ENCODE assay signal across 17 cellular contexts in the genomic region with DNA sequence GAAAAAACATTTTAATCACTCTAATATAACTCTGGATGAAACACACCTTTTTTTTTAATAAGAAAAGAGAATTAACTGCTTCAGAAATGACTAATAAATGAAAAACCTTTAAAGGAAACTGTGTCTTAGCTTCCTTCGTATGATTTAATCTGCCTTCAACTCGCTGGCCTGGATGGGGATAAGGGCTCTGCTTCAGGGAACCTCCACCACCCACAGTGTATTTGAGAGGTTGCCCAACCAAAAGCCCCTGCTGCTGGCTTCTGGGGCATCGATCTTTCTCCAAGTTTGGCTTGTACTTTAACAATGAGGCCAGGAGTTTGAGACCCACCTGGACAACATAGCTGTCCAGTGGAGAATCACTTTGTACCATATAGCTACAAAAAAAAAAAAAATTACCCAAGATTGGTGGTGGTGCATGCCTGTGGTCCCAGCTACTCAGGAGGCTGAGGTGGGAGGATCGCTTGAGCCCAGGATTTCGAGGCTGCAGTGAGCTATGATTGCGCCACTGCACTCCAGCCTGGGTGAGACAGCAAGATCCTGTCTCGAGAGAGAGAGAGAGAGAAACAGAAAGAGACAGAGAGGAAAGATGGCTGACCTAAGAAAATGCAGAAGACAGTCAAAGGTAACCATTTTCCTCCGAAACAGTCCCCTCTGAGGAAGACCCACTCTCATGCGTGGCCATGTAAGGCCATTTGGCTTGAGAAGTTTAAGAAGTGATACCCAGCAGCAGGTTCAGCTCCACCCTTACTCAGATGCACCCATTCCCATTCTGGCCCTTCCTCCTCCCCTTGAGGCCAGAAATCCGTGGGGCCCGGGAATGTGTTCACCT. TPM values are rescaled to one million over a fixed set of nuclear protein-coding genes. Genes with fewer than 3 reads are reported as not detected.
DNase-seq lines count a peak whose midpoint lies in the region; ATAC-seq, FAIRE-seq and TF ChIP-seq lines count a peak whose summit lies in the region.
"Had no signal": no experiment of that assay in that cellular context is flagged by ENCODE, and none has a peak within 500 bp of the region (broad histone marks: within the 10 kb centered on the region; RNA-seq: fewer than 3 reads in every experiment).

No MANE protein-coding gene starts in this region.

- no peak overlapping the region for H3K4me2 ChIP-seq in GM12878 (ENCODE audit: control insufficient read depth, insufficient read depth)

- H4K20me1 ChIP-seq in GM12878 (ENCODE audit: control insufficient read depth, insufficient read depth): no peaks in the 10 kb centered on the region

- H3K9ac ChIP-seq in GM12878 (ENCODE audit: control insufficient read depth, insufficient read depth, low read length): no peak overlapping the region

- H3K79me2 ChIP-seq in GM12878 (ENCODE audit: control insufficient read depth, insufficient read depth, low read length): no peaks in the 10 kb centered on the region

- CTCF ChIA-PET in GM12878 (lab: Yijun Ruan, JAX): interaction anchor here (0.6 to 5.1 kb wide), 15 partner anchors 9 to 1521 kb away, joined by 3 to 58 read pairs (median 4); a partner anchor contains a TSS

- BruUV-seq in GM12878 (replicated peaks; lab: Mats Ljungman, UMichigan): no TSS peak

- H3K4me1 ChIP-seq in GM12878 (ENCODE audit: control insufficient read depth, insufficient read depth, low read length): no peaks in the 10 kb centered on the region
- H3K4me1 ChIP-seq in mucosa of descending colon (ENCODE audit: low read depth): no peaks in the 10 kb centered on the region
- H3K4me1 ChIP-seq in vagina: no peaks in the 10 kb centered on the region
- H3K4me1 ChIP-seq in HAP-1: no peaks in the 10 kb centered on the region
- H3K4me1 ChIP-seq: Caco-2 had no signal

- DNase-seq in MV-4-11 (lab: John Stamatoyannopoulos, UW) (peak; percentile 22), GM12878 (ENCODE audit: low read depth, low spot score) (no peak), mucosa of descending colon (peak in 2 of 3 donors; percentile 3), vagina (ENCODE audit: extremely low spot score in 2 of 2) (no peak), HPDE6-E6E7 (ENCODE audit: extremely low spot score) (no peak), HAP-1 (ENCODE audit: low spot score in 2 of 2) (no peak)
- DNase-seq: Caco-2; CD4-positive, CD25-positive, alpha-beta regulatory T cell; HCEC 1CT; NCI-H1048; NCI-H2081 treated with DMSO at 0.1 percent for 48 hours; NCI-H510A treated with DMSO at 0.1 percent for 48 hours; NCI-H82 had no signal

- no peak for TF ChIP-seq EP300 in GM12878 (IDR thresholded peaks at IDR 0.05; ENCODE audit: borderline replicate concordance in 1 of 2, control insufficient read depth in 1 of 2, low read depth in 2 of 2, low read length in 2 of 2)

- POLR2A ChIA-PET in GM12878 (lab: Charles Lee): interaction anchor here (0.6 to 0.7 kb wide), 2 partner anchors 106 to 121 kb away, joined by 3 to 7 read pairs; no protein-coding TSS in a partner anchor

- TF ChIP-seq CTCF in GM12878 (IDR thresholded peaks at IDR 0.05 in 2 of 3, conservative IDR thresholded peaks at IDR 0.05 in 1 of 3; ENCODE audit: control insufficient read depth in 2 of 3, extremely low read depth in 1 of 3, insufficient read depth in 1 of 3, low read depth in 3 of 3, low read length in 3 of 3) (no peak), mucosa of descending colon (IDR thresholded peaks at IDR 0.05) (no peak), vagina (IDR thresholded peaks at IDR 0.05) (no peak)

- H3K27me3 ChIP-seq in GM12878 (replicated peaks in 1 of 2; ENCODE audit: control insufficient read depth in 2 of 2, insufficient read depth in 2 of 2, low read length in 1 of 2) (no peaks in the 10 kb centered on the region), vagina (no peaks in the 10 kb centered on the region), HAP-1 (ENCODE audit: low read depth) (no peaks in the 10 kb centered on the region)

- no peaks in the 10 kb centered on the region for H3K9me3 ChIP-seq in GM12878 (replicated peaks; ENCODE audit: control insufficient read depth, insufficient read depth, low read length)
- no peaks in the 10 kb centered on the region for H3K9me3 ChIP-seq in mucosa of descending colon
- H3K9me3 ChIP-seq in vagina: no peaks in the 10 kb centered on the region
- no peaks in the 10 kb centered on the region for H3K9me3 ChIP-seq in HAP-1
- H3K9me3 ChIP-seq: Caco-2 had no signal

- ATAC-seq in GM12878: no peak
- ATAC-seq in mucosa of descending colon: no peak
- ATAC-seq in GM21360 (IDR thresholded peaks at IDR 0.05; ENCODE audit: unreplicated experiment): no peak
- ATAC-seq: Panc1 had no signal

- RAD21 ChIA-PET in GM12878 (lab: Charles Lee; ENCODE audit: unreplicated experiment): interaction anchor here (0.6 to 4.0 kb wide), 5 partner anchors 108 to 331 kb away, joined by 4 to 20 read pairs (median 9); no protein-coding TSS in a partner anchor

- in situ Hi-C loops in GM12878 (cut with MboI) (no loop called here), HAP-1 (cut with MboI; ENCODE audit: low sequenced_read_pairs) (no loop called here)

- no peak for TF ChIP-seq RAD21 in GM12878 (IDR thresholded peaks at IDR 0.05; ENCODE audit: insufficient read depth, low read depth, low read length)

- no peaks in the 10 kb centered on the region; a peak in 1 of 4 replicates for H3K36me3 ChIP-seq in GM12878 (ENCODE audit: control insufficient read depth in 2 of 2, insufficient read depth in 2 of 2, low read length in 1 of 2)
- no peaks in the 10 kb centered on the region for H3K36me3 ChIP-seq in mucosa of descending colon (ENCODE audit: low read depth)
- H3K36me3 ChIP-seq in vagina: no peaks in the 10 kb centered on the region
- no peaks in the 10 kb centered on the region for H3K36me3 ChIP-seq in HAP-1 (replicated peaks)

- no peak overlapping the region for H2AFZ ChIP-seq in GM12878 (ENCODE audit: control insufficient read depth, low read depth, low read length)

- TF ChIP-seq POLR2A in GM12878 (IDR thresholded peaks at IDR 0.05; ENCODE audit: low read depth, low read length) (no peak), vagina (IDR thresholded peaks at IDR 0.05) (no peak)

- H3K4me3 ChIP-seq in GM12878: no peak overlapping the region
- H3K4me3 ChIP-seq in mucosa of descending colon: no peak overlapping the region
- no peak overlapping the region for H3K4me3 ChIP-seq in vagina
- H3K4me3 ChIP-seq in HAP-1: no peak overlapping the region

- SMC1A ChIA-PET in GM12878 (lab: Charles Lee; ENCODE audit: uncharacterized antibody, unreplicated experiment): interaction anchor here (0.6 to 2.5 kb wide), 13 partner anchors 24 to 331 kb away, joined by 3 to 12 read pairs (median 3); no protein-coding TSS in a partner anchor

- 59% methylated on average over 11 of the region's 11 CpGs for WGBS in GM12878 (ENCODE audit: insufficient coverage, insufficient replicate concordance, low lambda C conversion rate, missing lambda C conversion rate)

- H3K27ac ChIP-seq in GM12878 (ENCODE audit: control insufficient read depth, insufficient read depth) (no peak overlapping the region), vagina (peak overlapping the region; percentile 33)

- intact Hi-C loops in GM12878 (cut with micrococcal nuclease; ENCODE audit: unreplicated experiment): loop anchor here (5.0 to 10.0 kb wide), 2 partner anchors 55 to 112 kb away; no protein-coding TSS in a partner anchor
- intact Hi-C loops in mucosa of descending colon (cut with DNase I, micrococcal nuclease): loop anchor here in 1 of 2 donors (10.0 kb wide), 1 partner anchor 115 kb away; no protein-coding TSS in a partner anchor
- intact Hi-C loops in vagina (cut with DNase I): no loop called here

- FAIRE-seq in GM12878 (lab: Jason Lieb, UNC): no peak
- FAIRE-seq: GM19239 had no signal

TF ChIP-seq in GM12878, 131 proteins besides CTCF, POLR2A, EP300 and RAD21 (continues in another document):
- no peak for TF ChIP-seq TARDBP (IDR thresholded peaks at IDR 0.05; ENCODE audit: borderline replicate concordance)
- no peak for TF ChIP-seq RBBP5 (conservative IDR thresholded peaks at IDR 0.05)

RNA-seq across cellular contexts. Expression of a gene that starts 13.6 kb away (rescaled TPM):
- 38.9 and 47.2 TPM in 2 replicates for total RNA-seq in GM12878 (2013; cell fraction: nucleolus; rRNA removed)
- 41.0 and 42.6 TPM in 2 replicates for total RNA-seq in GM12878 (2014; rRNA removed)
- 21.9 and 24.5 TPM in 2 replicates for total RNA-seq in GM12878 (2014; rRNA removed; fragmentation: Illumina TruSeq; extraction: Trizol)
- total RNA-seq in GM12878 (2021): 55.8 and 59.4 TPM in 2 replicates
- 18.7 TPM for polyA plus RNA-seq in GM12878 (2011; ENCODE audit: low read depth)
- polyA plus RNA-seq in GM12878 (2011; rRNA removed): 17.6 and 46.1 TPM in 2 replicates
- 80.0 and 80.6 TPM in 2 replicates for polyA plus RNA-seq in GM12878 (2011; cell fraction: cytosol; rRNA removed)
- 95.4 and 153 TPM in 2 replicates for polyA plus RNA-seq in GM12878 (2011; cell fraction: nucleus; rRNA removed)
- polyA plus RNA-seq in GM12878 (2012): 39.3 and 42.2 TPM in 2 replicates
- polyA plus RNA-seq in GM12878 (2014; fragmentation: Illumina TruSeq; extraction: Trizol): 10.5 and 33.0 TPM in 2 replicates
- polyA plus RNA-seq in GM12878 (2014; fragmentation: Nextera tagmentation; extraction: Ambion mirVana): under 1 TPM; 0.71 to 0.77 TPM
- 40.6 and 45.4 TPM in 2 replicates for polyA plus RNA-seq in GM12878 (2014; rRNA removed)
- polyA plus RNA-seq in GM12878 (2016; fragmentation: Nextera tagmentation; extraction: Ambion mirVana): 10 to 100 TPM; 15.0 to 18.1 TPM
- polyA minus RNA-seq in GM12878 (2011; rRNA and poly(A)+ RNA removed): 49.7 and 84.6 TPM in 2 replicates
- polyA minus RNA-seq in GM12878 (2011; cell fraction: cytosol; rRNA and poly(A)+ RNA removed): 24.6 and 30.9 TPM in 2 replicates
- polyA minus RNA-seq in GM12878 (2011; cell fraction: nucleus; rRNA and poly(A)+ RNA removed): 15.8 and 30.3 TPM in 2 replicates
- total RNA-seq in mucosa of descending colon: 10 to 100 TPM; 12.0 to 15.6 (median 12.1) TPM
- 28.2 TPM for total RNA-seq in vagina

RNA-seq across cellular contexts. Expression of a gene that starts 42.0 kb away (rescaled TPM):
- total RNA-seq in GM12878 (2013; cell fraction: nucleolus; rRNA removed): not detected in 2 replicates
- total RNA-seq in GM12878 (2014; rRNA removed) (not detected in 2 replicates), GM12878 (2014; rRNA removed; fragmentation: Illumina TruSeq; extraction: Trizol) (not detected in 2 replicates), GM12878 (2021) (0.08 and 0.19 TPM in 2 replicates), mucosa of descending colon (10 to 100 TPM in 2 of 3 donors, 1 to 10 TPM in 1; 5.0 to 43.4 (median 20.5) TPM), vagina (38.3 TPM)
- polyA plus RNA-seq in GM12878 (2011; ENCODE audit: low read depth): not detected
- polyA plus RNA-seq in GM12878 (2011; rRNA removed) (not detected in 2 replicates), GM12878 (2014; fragmentation: Illumina TruSeq; extraction: Trizol) (not detected in 2 replicates), GM12878 (2014; fragmentation: Nextera tagmentation; extraction: Ambion mirVana) (not detected), GM12878 (2014; rRNA removed) (not detected in 2 replicates), GM12878 (2016; fragmentation: Nextera tagmentation; extraction: Ambion mirVana) (under 1 TPM; 0.23 to 0.27 TPM)
- not detected in 2 replicates for polyA plus RNA-seq in GM12878 (2011; cell fraction: cytosol; rRNA removed)
- polyA plus RNA-seq in GM12878 (2011; cell fraction: nucleus; rRNA removed): not detected in 2 replicates
- not detected in 2 replicates for polyA plus RNA-seq in GM12878 (2012)
- not detected in 2 replicates for polyA minus RNA-seq in GM12878 (2011; rRNA and poly(A)+ RNA removed)
- not detected in 2 replicates for polyA minus RNA-seq in GM12878 (2011; cell fraction: cytosol; rRNA and poly(A)+ RNA removed)
- not detected in 2 replicates for polyA minus RNA-seq in GM12878 (2011; cell fraction: nucleus; rRNA and poly(A)+ RNA removed)
- total RNA-seq: Caco-2, SK-MEL-5 had no signal
- polyA plus RNA-seq: CD4-positive, CD25-positive, alpha-beta regulatory T cell had no signal

Comparison
In these comparisons a context has a peak if more than half of its experiments do, and no peak if none do; other contexts are left out.
1. DNase-seq: peak in MV-4-11 (single experiment) and mucosa of descending colon (2 of 3); none in GM12878 (single experiment), vagina (0 of 2), HPDE6-E6E7 (single experiment) and HAP-1 (0 of 2).
2. RNA of a gene that starts 42.0 kb away (total RNA-seq): 38.3 TPM in vagina (single experiment) and 5.0 to 43.4 TPM in mucosa of descending colon; 0.08 to 0.19 TPM in GM12878; every median in the first group is over 4 times any median in the second.